ENCODE assay signal across 8 cellular contexts in the genomic region with DNA sequence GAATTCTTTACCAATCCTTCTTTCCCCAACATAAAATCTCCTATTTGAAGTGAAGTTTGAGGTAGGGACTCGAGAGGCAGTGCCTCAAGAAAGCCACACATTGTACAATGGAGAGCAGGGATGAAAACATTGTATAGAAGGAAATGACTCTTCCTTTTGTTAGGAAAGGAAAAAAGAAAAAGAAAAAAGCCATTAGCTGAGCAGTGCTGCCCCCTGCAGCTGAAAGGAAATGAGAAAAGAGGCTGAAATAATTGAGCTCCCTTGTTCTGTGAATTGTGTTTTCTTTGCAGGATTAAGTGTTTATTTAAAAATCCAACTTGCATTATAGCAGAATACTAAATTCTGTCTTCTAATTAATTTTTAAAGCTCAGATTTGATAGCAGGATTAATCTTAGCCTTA.
DNase-seq lines count a peak whose midpoint lies in the region; ATAC-seq, FAIRE-seq and TF ChIP-seq lines count a peak whose summit lies in the region.

No MANE protein-coding gene starts in this region.

- TF ChIP-seq EP300 in HepG2 (IDR thresholded peaks at IDR 0.05; ENCODE audit: low read depth in 2 of 2, low read length in 2 of 2) = no peak
- TF ChIP-seq EP300 in HepG2 (CRISPR knock-in tag; IDR thresholded peaks at IDR 0.05; ENCODE audit: borderline replicate concordance) = no peak

- no peak for TF ChIP-seq RAD21 in HepG2 (CRISPR knock-in tag; IDR thresholded peaks at IDR 0.05)

- H3K9me3 ChIP-seq in HepG2 (ENCODE audit: low read length) = no peaks in the 10 kb centered on the region

- ATAC-seq in WTC11 (peak; percentile 61), HepG2 (peak; percentile 59), GM19328 (IDR thresholded peaks at IDR 0.05; ENCODE audit: unreplicated experiment) (no peak)

- H3K4me1 Mint-ChIP-seq in WTC11 = peaks cover 15% of the 10 kb centered on the region

- no peaks in the 10 kb centered on the region for H3K27me3 ChIP-seq in BJ (ENCODE audit: control insufficient read depth, insufficient read depth, low read length)
- H3K27me3 ChIP-seq in HepG2 (ENCODE audit: control insufficient read depth in 1 of 2, insufficient read depth in 2 of 2, low read length in 2 of 2) = no peaks in the 10 kb centered on the region

- no peak overlapping the region for H3K9ac ChIP-seq in HepG2 (ENCODE audit: insufficient read depth, low read depth, low read length)

- H3K4me3 Mint-ChIP-seq in WTC11 = no peak overlapping the region

- no peaks in the 10 kb centered on the region for H3K27me3 Mint-ChIP-seq in WTC11 (ENCODE audit: low read depth)

- POLR2A ChIA-PET in BJ (lab: Charles Lee) (no interaction called here), WTC11 (lab: Charles Lee) (no interaction called here), HepG2 (lab: Yijun Ruan, JAX) (interaction anchor here (0.6 kb wide), 1 partner anchor 181 kb away, joined by 4 read pairs; no protein-coding TSS in a partner anchor)

- BruUV-seq in HepG2 (replicated peaks; lab: Mats Ljungman, UMichigan) = no TSS peak

- TF ChIP-seq CTCF in BJ (IDR thresholded peaks at IDR 0.05; ENCODE audit: insufficient read depth, low read depth, low read length) (peak; percentile 65), WTC11 (IDR thresholded peaks at IDR 0.05) (0 out of 2 replicates have a peak, but pooled peaks have one; percentile 18), HepG2 (CRISPR knock-in tag; IDR thresholded peaks at IDR 0.05) (peak; percentile 50)

- peaks cover 8% of the 10 kb centered on the region for H3K36me3 Mint-ChIP-seq in WTC11

- no peak overlapping the region for H3K4me2 ChIP-seq in HepG2 (ENCODE audit: low read depth, low read length)

- 8% methylated on average over 1 of the region's 1 CpG for WGBS in HepG2 (ENCODE audit: low lambda C conversion rate)

- H3K9me3 Mint-ChIP-seq in WTC11 = peaks cover 18% of the 10 kb centered on the region

- DNase-seq in BJ (ENCODE audit: low read depth) (no peak), KBM-7 (peak; percentile 26), WTC11 (ENCODE audit: low spot score) (peak; percentile 21), HepG2 (ENCODE audit: low spot score) (no peak), GM12892 (ENCODE audit: insufficient read length) (no peak), NCI-H345 (lab: John Stamatoyannopoulos, UW) (no peak), HK-2 (ENCODE audit: unreplicated experiment) (no peak)

- H4K20me1 ChIP-seq in HepG2 (ENCODE audit: insufficient read depth, low read length) = no peaks in the 10 kb centered on the region

- TF ChIP-seq POLR2A in HepG2 (IDR thresholded peaks at IDR 0.05; ENCODE audit: insufficient read depth in 1 of 2, low read depth in 2 of 2, low read length in 2 of 2) (no peak), GM12892 (IDR thresholded peaks at IDR 0.05; ENCODE audit: low read depth, low read length) (no peak)

- H2AFZ ChIP-seq in HepG2 (ENCODE audit: low read length) = no peak overlapping the region

- peaks cover 7% of the 10 kb centered on the region; the same call in 1 of the 2 replicates for H3K4me1 ChIP-seq in HepG2 (ENCODE audit: insufficient read depth, low read length)

- H3K79me2 ChIP-seq in HepG2 (ENCODE audit: insufficient read depth, low read length) = no peaks in the 10 kb centered on the region

- intact Hi-C loops in HepG2 (cut with micrococcal nuclease; ENCODE audit: unreplicated experiment) = no loop called here

- H3K27ac ChIP-seq in HepG2 (ENCODE audit: extremely low read length, insufficient read depth, low read length) = no peak overlapping the region

- no peak for FAIRE-seq in HepG2 (lab: Jason Lieb, UNC)
- no peak for FAIRE-seq in GM12892 (lab: Jason Lieb, UNC)

- CTCF ChIA-PET in BJ (lab: Yijun Ruan, JAX) = interaction anchor here (0.7 to 3.0 kb wide), 29 partner anchors 12 to 675 kb away, joined by 3 to 39 read pairs (median 4); no protein-coding TSS in a partner anchor
- CTCF ChIA-PET in WTC11 (lab: Charles Lee) = interaction anchor here (0.6 to 1.7 kb wide), 47 partner anchors 9 to 801 kb away, joined by 3 to 13 read pairs (median 4); no protein-coding TSS in a partner anchor
- CTCF ChIA-PET in HepG2 (lab: Yijun Ruan, JAX; ENCODE audit: low intra/inter-chr PET ratio, low total read pairs) = interaction anchor here (1.6 kb wide), 1 partner anchor 284 kb away, joined by 8 read pairs; no protein-coding TSS in a partner anchor

- no peak overlapping the region for H3K27ac Mint-ChIP-seq in WTC11

- H3K4me3 ChIP-seq in BJ (ENCODE audit: low read depth, low read length) (no peak overlapping the region), HepG2 (replicated peaks in 1 of 3; ENCODE audit: insufficient read depth in 1 of 3, low read depth in 2 of 3, low read length in 3 of 3) (no peak overlapping the region)

- in situ Hi-C loops in KBM-7 (cut with MboI; ENCODE audit: low pct_unique_long_range_greater_than_20kb, low sequenced_read_pairs) (loop anchor here (25.0 kb wide), 1 partner anchor 283 kb away; no protein-coding TSS in a partner anchor), HepG2 (cut with HindIII; ENCODE audit: extremely low pct_ligation_motif_present, low pct_unique_long_range_greater_than_20kb) (loop anchor here (5.0 kb wide), 1 partner anchor 283 kb away; no protein-coding TSS in a partner anchor)

- H3K36me3 ChIP-seq in BJ (ENCODE audit: control insufficient read depth, insufficient read depth, low read length) (no peaks in the 10 kb centered on the region), HepG2 (replicated peaks in 1 of 2; ENCODE audit: control insufficient read depth in 1 of 2, insufficient read depth in 2 of 2, low read length in 2 of 2) (no peaks in the 10 kb centered on the region)

TF ChIP-seq in WTC11, 78 proteins besides CTCF, POLR2A, EP300 and RAD21 (continues in another document):
- TF ChIP-seq, protein P1, sequence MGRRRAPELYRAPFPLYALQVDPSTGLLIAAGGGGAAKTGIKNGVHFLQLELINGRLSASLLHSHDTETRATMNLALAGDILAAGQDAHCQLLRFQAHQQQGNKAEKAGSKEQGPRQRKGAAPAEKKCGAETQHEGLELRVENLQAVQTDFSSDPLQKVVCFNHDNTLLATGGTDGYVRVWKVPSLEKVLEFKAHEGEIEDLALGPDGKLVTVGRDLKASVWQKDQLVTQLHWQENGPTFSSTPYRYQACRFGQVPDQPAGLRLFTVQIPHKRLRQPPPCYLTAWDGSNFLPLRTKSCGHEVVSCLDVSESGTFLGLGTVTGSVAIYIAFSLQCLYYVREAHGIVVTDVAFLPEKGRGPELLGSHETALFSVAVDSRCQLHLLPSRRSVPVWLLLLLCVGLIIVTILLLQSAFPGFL (CRISPR knock-in tag; IDR thresholded peaks at IDR 0.05; ENCODE audit: borderline replicate concordance) = no peak
- no peak for TF ChIP-seq ETV6 (CRISPR knock-in tag; IDR thresholded peaks at IDR 0.05)
- TF ChIP-seq HMGA2 (CRISPR knock-in tag; IDR thresholded peaks at IDR 0.05) = no peak

TF ChIP-seq in HepG2, 621 proteins besides CTCF, POLR2A, EP300 and RAD21:
- TF ChIP-seq STAG1 (CRISPR knock-in tag; IDR thresholded peaks at IDR 0.05) = peak; percentile 54
- TF ChIP-seq RNF2 (conservative IDR thresholded peaks at IDR 0.05; ENCODE audit: low read depth) = no peak
- TF ChIP-seq SMC3 (IDR thresholded peaks at IDR 0.05; ENCODE audit: low read length) = peak; percentile 21; the same call in 1 of the 2 replicates
- no peak for TF ChIP-seq GABPA (IDR thresholded peaks at IDR 0.05; ENCODE audit: low read depth, low read length)
- 0 out of 2 replicates have a peak, but pooled peaks have one; percentile 23 for TF ChIP-seq GABPA (CRISPR knock-in tag; IDR thresholded peaks at IDR 0.05; ENCODE audit: low read depth)
- TF ChIP-seq, protein P2, sequence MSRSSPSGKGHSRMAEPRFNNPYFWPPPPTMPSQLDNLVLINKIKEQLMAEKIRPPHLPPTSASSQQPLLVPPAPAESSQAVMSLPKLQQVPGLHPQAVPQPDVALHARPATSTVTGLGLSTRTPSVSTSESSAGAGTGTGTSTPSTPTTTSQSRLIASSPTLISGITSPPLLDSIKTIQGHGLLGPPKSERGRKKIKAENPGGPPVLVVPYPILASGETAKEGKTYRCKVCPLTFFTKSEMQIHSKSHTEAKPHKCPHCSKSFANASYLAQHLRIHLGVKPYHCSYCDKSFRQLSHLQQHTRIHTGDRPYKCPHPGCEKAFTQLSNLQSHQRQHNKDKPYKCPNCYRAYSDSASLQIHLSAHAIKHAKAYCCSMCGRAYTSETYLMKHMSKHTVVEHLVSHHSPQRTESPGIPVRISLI (CRISPR knock-in tag; IDR thresholded peaks at IDR 0.05; ENCODE audit: borderline replicate concordance) = 0 out of 2 replicates have a peak, but pooled peaks have one; percentile 15

Comparison
In these comparisons a context has a peak if more than half of its experiments do, and no peak if none do; other contexts are left out.
1. DNase-seq: peak in KBM-7 (single experiment) and WTC11 (single experiment); none in BJ (single experiment), HepG2 (single experiment), GM12892 (single experiment), NCI-H345 (single experiment) and HK-2 (single experiment).
2. Peak in every context shown above with its lines, with median percentiles within 50 percentile points of each other: CTCF ChIP-seq.